ENCODE assay signal across 8 cellular contexts in genomic region chr2:64750001-64750816, GRCh38.
DNase-seq lines count a peak whose midpoint lies in the region; ATAC-seq and TF ChIP-seq lines count a peak whose summit lies in the region.

No MANE protein-coding gene starts in this region.

- no peaks in the 10 kb centered on the region for H3K27me3 ChIP-seq in HL-60 (ENCODE audit: insufficient read depth, poor library complexity, severe bottlenecking)

- H3K4me3 ChIP-seq in HL-60 (replicated peaks; ENCODE audit: insufficient read depth, low read length) (peak overlapping the region; percentile 83), skin epidermis (peak overlapping the region; percentile 54 to 77 (median 73))

- H3K27ac ChIP-seq in HL-60 (replicated peaks) (peak overlapping the region; percentile 90), VCaP (peak overlapping the region; percentile 94), skin epidermis (peak overlapping the region; percentile 66 to 100 (median 96))

- DNase-seq in AML-193 (lab: John Stamatoyannopoulos, UW): peak; percentile 11 to 19
- peak in 1 of 2 experiments; percentile 47 for DNase-seq in HL-60 (ENCODE audit: low read depth in 1 of 2, low spot score in 1 of 2)
- peak; percentile 20 for DNase-seq in central memory CD4-positive, alpha-beta T cell
- DNase-seq in iris pigment epithelial cell (ENCODE audit: low read depth): peak; percentile 52

- ATAC-seq in HG03457 (IDR thresholded peaks at IDR 0.05; ENCODE audit: unreplicated experiment) (no peak), GM19455 (IDR thresholded peaks at IDR 0.05; ENCODE audit: unreplicated experiment) (no peak)

- TF ChIP-seq CTCF in HL-60 (IDR thresholded peaks at IDR 0.05; ENCODE audit: insufficient read depth, low read length): no peak
- peak; percentile 25 for TF ChIP-seq CTCF in VCaP (conservative IDR thresholded peaks at IDR 0.05)
